Comparison of ENCODE assay signal across 14 cellular contexts in the genomic region with DNA sequence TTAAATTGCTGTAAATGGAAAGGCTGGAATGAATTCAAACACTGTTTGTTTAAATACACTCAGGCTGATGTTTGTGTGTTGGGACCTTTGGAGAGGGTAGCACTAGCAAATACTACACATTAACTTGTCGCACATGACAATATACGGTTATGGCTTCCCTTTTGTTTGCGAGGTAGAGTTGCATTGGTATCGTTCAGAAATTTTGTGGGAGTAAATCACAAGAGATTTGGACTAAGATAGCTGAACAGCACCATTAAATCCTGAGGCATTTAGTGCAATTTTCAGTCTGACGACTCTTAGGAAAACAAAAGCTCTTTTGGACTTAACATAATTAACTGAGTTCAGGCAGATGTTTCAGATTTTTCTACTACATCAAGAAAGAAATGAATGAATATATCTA.
"Had no signal": no experiment of that assay in that cellular context is flagged by ENCODE, and none has a peak within 500 bp of the region (broad histone marks: within the 10 kb centered on the region; RNA-seq: fewer than 3 reads in every experiment).

No MANE protein-coding gene starts in this region.

- H3K27ac Mint-ChIP-seq: immature natural killer cell; naive thymus-derived CD8-positive, alpha-beta T cell; progenitor cell of endocrine pancreas; stimulated activated memory B cell treated with anti-CD40 and anti-IgM and Interleukin-4, amounts not matched to agents 10 μg/mL and 1 μg/mL and 100 μg/mL, for 72 hours; WTC11 had no signal

- H3K9me3 ChIP-seq: mucosa of descending colon had no signal

- H3K36me3 Mint-ChIP-seq: immature natural killer cell; naive thymus-derived CD8-positive, alpha-beta T cell; stimulated activated memory B cell treated with anti-CD40 and anti-IgM and Interleukin-4, amounts not matched to agents 10 μg/mL and 1 μg/mL and 100 μg/mL, for 72 hours; WTC11 had no signal

- H3K27me3 Mint-ChIP-seq: naive thymus-derived CD8-positive, alpha-beta T cell; stimulated activated memory B cell treated with anti-CD40 and anti-IgM and Interleukin-4, amounts not matched to agents 10 μg/mL and 1 μg/mL and 100 μg/mL, for 72 hours had no signal

- H3K27ac ChIP-seq: dorsolateral prefrontal cortex had no signal

- H3K4me3 ChIP-seq: dorsolateral prefrontal cortex, mucosa of descending colon, smooth muscle cell had no signal

- DNase-seq: activated CD4-positive, alpha-beta T cell treated with anti-CD3 and anti-CD28 coated beads for 48 hours; activated CD8-positive, alpha-beta memory T cell treated with anti-CD3 and anti-CD28 coated beads for 24 hours; activated naive CD4-positive, alpha-beta T cell treated with Interleukin-2 at 50 U/mL for 16 hours; dorsolateral prefrontal cortex; immature natural killer cell; mucosa of descending colon; naive thymus-derived CD8-positive, alpha-beta T cell; occipital lobe; right cardiac atrium; trophoblast cell had no signal

- H3K4me1 Mint-ChIP-seq: immature natural killer cell; naive thymus-derived CD8-positive, alpha-beta T cell; stimulated activated memory B cell treated with anti-CD40 and anti-IgM and Interleukin-4, amounts not matched to agents 10 μg/mL and 1 μg/mL and 100 μg/mL, for 72 hours had no signal

- H3K4me3 Mint-ChIP-seq: immature natural killer cell; naive thymus-derived CD8-positive, alpha-beta T cell; stimulated activated memory B cell treated with anti-CD40 and anti-IgM and Interleukin-4, amounts not matched to agents 10 μg/mL and 1 μg/mL and 100 μg/mL, for 72 hours; WTC11 had no signal

- H3K9me3 Mint-ChIP-seq: WTC11 had no signal
